10 cellular contexts compared by ENCODE assay signal in the genomic region with DNA sequence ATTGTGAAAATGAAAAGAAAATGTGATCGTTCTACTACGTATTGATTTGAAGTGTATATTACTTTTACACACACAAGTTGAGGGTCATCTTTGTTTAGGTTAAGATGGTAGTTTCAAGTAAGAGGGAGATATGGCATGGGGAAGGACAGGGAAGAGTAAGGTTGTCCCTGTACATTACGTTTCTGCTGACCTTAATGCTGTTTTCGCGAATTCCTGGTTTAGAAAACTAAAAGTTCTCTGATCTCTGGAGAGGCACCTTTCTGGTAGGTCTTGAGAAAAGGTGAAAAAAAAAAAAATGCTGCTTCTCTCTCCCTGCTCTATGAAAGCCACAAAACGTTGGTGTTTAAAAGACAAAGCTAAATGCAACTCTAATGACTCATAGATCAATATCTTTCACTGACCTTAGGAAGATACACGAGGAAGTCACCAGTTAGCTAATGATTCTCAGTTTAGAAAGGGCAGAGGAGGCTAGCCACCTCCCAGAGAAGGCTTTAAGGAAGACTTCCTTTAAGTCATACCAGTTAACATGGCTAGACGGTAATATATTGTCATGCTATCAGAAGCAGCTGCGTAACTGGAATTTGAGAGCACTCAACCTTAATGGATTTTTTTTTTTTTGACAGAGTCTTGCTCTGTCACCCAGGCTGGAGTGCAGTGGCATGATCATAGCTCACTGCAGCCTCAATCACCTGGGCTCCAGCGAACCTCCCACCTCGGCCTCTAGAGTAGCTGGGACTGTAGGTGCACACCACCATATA. TPM values are rescaled to one million over a fixed set of nuclear protein-coding genes. Genes with fewer than 3 reads are reported as not detected.
DNase-seq lines count a peak whose midpoint lies in the region; ATAC-seq lines count a peak whose summit lies in the region.
"Had no signal": no experiment of that assay in that cellular context is flagged by ENCODE, and none has a peak within 500 bp of the region (broad histone marks: within the 10 kb centered on the region; RNA-seq: fewer than 3 reads in every experiment).

No MANE protein-coding gene starts in this region.

- H3K4me3 Mint-ChIP-seq in T-helper 17 cell: peak overlapping the region; percentile 21

- no peak for ATAC-seq in T-helper 17 cell
- peak; percentile 99 for ATAC-seq in left colon

- peaks cover 3% of the 10 kb centered on the region for H3K4me1 Mint-ChIP-seq in T-helper 17 cell

- DNase-seq in DMS53 (lab: John Stamatoyannopoulos, UW) (peak; percentile 71), KBM-7 (peak; percentile 60), T-helper 17 cell (no peak), left colon (no peak), UCSD-AML1 (lab: John Stamatoyannopoulos, UW; ENCODE audit: unreplicated experiment) (no peak), activated T-cell treated with anti-CD3 and anti-CD28 coated beads for 4 hours (no peak), HPDE6-E6E7 (ENCODE audit: extremely low spot score) (no peak)
- no peak for DNase-seq in stimulated activated CD8-positive, alpha-beta memory T cell treated with anti-CD3 and anti-CD28 coated beads, Interleukin-4, amount 100 ng/mL, for 48 hours
- DNase-seq: amniotic stem cell, DMS79 had no signal

- H3K9me3 ChIP-seq in T-helper 17 cell (ENCODE audit: control insufficient read depth, low read length, poor library complexity, severe bottlenecking): no peaks in the 10 kb centered on the region

- intact Hi-C loops in left colon (cut with DNase I, micrococcal nuclease): no loop called here

- no peak overlapping the region for H3K27ac Mint-ChIP-seq in T-helper 17 cell

- in situ Hi-C loops in KBM-7 (cut with MboI; ENCODE audit: low pct_unique_long_range_greater_than_20kb, low sequenced_read_pairs): no loop called here

- H3K36me3 Mint-ChIP-seq in T-helper 17 cell (ENCODE audit: low read depth): no peaks in the 10 kb centered on the region

- H3K27me3 Mint-ChIP-seq in T-helper 17 cell: peaks cover 20% of the 10 kb centered on the region

RNA-seq across cellular contexts. Expression of gene TXNDC2, which starts 13.2 kb away (rescaled TPM):
- total RNA-seq in T-helper 17 cell (not detected), left colon (not detected)

RNA-seq across cellular contexts. Expression of gene VAPA, which starts 14.8 kb away (rescaled TPM):
- 100 to 1,000 TPM; 149 to 161 TPM for total RNA-seq in T-helper 17 cell
- total RNA-seq in left colon: 100 to 1,000 TPM; 242 to 274 TPM

Comparison
In these comparisons a context has a peak if more than half of its experiments do, and no peak if none do; other contexts are left out.
1. DNase-seq: peak in DMS53 (single experiment) and KBM-7 (single experiment); none in T-helper 17 cell (0 of 3), left colon (0 of 2), stimulated activated CD8-positive, alpha-beta memory T cell treated with anti-CD3 and anti-CD28 coated beads, Interleukin-4, amount 100 ng/mL, for 48 hours (single experiment), UCSD-AML1 (single experiment), activated T-cell treated with anti-CD3 and anti-CD28 coated beads for 4 hours (single experiment) and HPDE6-E6E7 (single experiment).